8 cellular contexts compared by ENCODE assay signal in the genomic region with DNA sequence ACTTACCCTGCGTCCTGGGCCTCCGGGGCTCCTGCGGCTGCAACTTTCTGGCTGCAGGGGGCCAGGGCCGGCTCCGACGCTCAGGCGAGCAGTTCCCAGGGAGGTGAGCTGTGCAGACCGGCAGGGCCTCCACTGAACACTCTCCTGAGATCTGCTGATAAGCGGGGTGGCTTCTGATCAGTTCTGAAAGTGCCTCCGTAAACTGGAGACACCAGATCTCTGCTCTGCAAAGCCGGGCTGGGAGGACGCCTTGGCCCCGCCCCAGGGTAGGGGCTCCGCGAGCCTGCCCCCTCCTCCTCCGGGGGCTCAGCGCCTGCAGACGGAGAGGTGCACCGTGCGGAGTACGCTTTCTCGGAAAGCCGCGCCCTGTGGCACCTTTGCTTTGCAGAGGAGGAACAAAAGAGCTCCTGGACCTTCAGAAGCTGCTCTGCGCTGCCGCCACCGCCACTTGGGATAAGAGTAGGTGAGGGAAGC.
DNase-seq lines count a peak whose midpoint lies in the region; ATAC-seq and TF ChIP-seq lines count a peak whose summit lies in the region.

No MANE protein-coding gene starts in this region.

- H3K27ac Mint-ChIP-seq in CD8-positive, alpha-beta T cell: no peak overlapping the region
- peak overlapping the region; percentile 78 for H3K27ac Mint-ChIP-seq in endothelial cell (ENCODE audit: unreplicated experiment)
- H3K27ac Mint-ChIP-seq in natural killer cell treated with Interleukin-12 subunit alpha and Interleukin-12 subunit beta and Interleukin-15 and Interleukin-18, amount 100 ng/mL, for 72 hours: no peak overlapping the region

- intact Hi-C loops in CD8-positive, alpha-beta T cell (cut with DNase I, micrococcal nuclease): no loop called here

- H3K36me3 ChIP-seq in CD8-positive, alpha-beta T cell (ENCODE audit: insufficient read depth, low read length): no peaks in the 10 kb centered on the region

- no peak for TF ChIP-seq CTCF in CD8-positive, alpha-beta T cell (IDR thresholded peaks at IDR 0.05)
- TF ChIP-seq CTCF in endothelial cell (IDR thresholded peaks at IDR 0.05; ENCODE audit: unreplicated experiment): no peak

- peak overlapping the region; percentile 71 for H3K4me3 Mint-ChIP-seq in CD8-positive, alpha-beta T cell
- peak overlapping the region; percentile 92 for H3K4me3 Mint-ChIP-seq in endothelial cell (ENCODE audit: unreplicated experiment)
- H3K4me3 Mint-ChIP-seq in natural killer cell treated with Interleukin-12 subunit alpha and Interleukin-12 subunit beta and Interleukin-15 and Interleukin-18, amount 100 ng/mL, for 72 hours: no peak overlapping the region

- peak; percentile 65 for ATAC-seq in CD8-positive, alpha-beta T cell
- peak; percentile 36 to 50 for ATAC-seq in natural killer cell treated with Interleukin-12 subunit alpha and Interleukin-12 subunit beta and Interleukin-15 and Interleukin-18, amount 100 ng/mL, for 72 hours

- no peaks in the 10 kb centered on the region for H3K9me3 Mint-ChIP-seq in CD8-positive, alpha-beta T cell
- H3K9me3 Mint-ChIP-seq in endothelial cell (ENCODE audit: unreplicated experiment): no peaks in the 10 kb centered on the region
- H3K9me3 Mint-ChIP-seq in natural killer cell treated with Interleukin-12 subunit alpha and Interleukin-12 subunit beta and Interleukin-15 and Interleukin-18, amount 100 ng/mL, for 72 hours: no peaks in the 10 kb centered on the region

- no peaks in the 10 kb centered on the region for H3K27me3 Mint-ChIP-seq in CD8-positive, alpha-beta T cell (ENCODE audit: low read depth)
- no peaks in the 10 kb centered on the region for H3K27me3 Mint-ChIP-seq in endothelial cell (ENCODE audit: unreplicated experiment)
- H3K27me3 Mint-ChIP-seq in natural killer cell treated with Interleukin-12 subunit alpha and Interleukin-12 subunit beta and Interleukin-15 and Interleukin-18, amount 100 ng/mL, for 72 hours: no peaks in the 10 kb centered on the region

- H3K4me1 ChIP-seq in CD8-positive, alpha-beta T cell (ENCODE audit: insufficient read depth, low read length): peaks cover 6% of the 10 kb centered on the region

- peaks cover 3% of the 10 kb centered on the region for H3K4me1 Mint-ChIP-seq in CD8-positive, alpha-beta T cell (ENCODE audit: low read depth)
- peaks cover 12% of the 10 kb centered on the region for H3K4me1 Mint-ChIP-seq in endothelial cell (ENCODE audit: unreplicated experiment)
- H3K4me1 Mint-ChIP-seq in natural killer cell treated with Interleukin-12 subunit alpha and Interleukin-12 subunit beta and Interleukin-15 and Interleukin-18, amount 100 ng/mL, for 72 hours (ENCODE audit: low read depth in 2 of 2): peaks cover 0 to 3% of the 10 kb centered on the region in 2 donors

- no peaks in the 10 kb centered on the region for H3K27me3 ChIP-seq in CD8-positive, alpha-beta T cell (ENCODE audit: insufficient read depth, low read length)

- H3K9me3 ChIP-seq in CD8-positive, alpha-beta T cell (ENCODE audit: low read length): no peaks in the 10 kb centered on the region

- peak in 1 of 7 experiments; percentile 6 for DNase-seq in CD8-positive, alpha-beta T cell
- peak; percentile 66 to 80 for DNase-seq in NCI-H526 (lab: John Stamatoyannopoulos, UW)
- DNase-seq in endothelial cell (ENCODE audit: low spot score): peak; percentile 68
- DNase-seq in natural killer cell treated with Interleukin-12 subunit alpha and Interleukin-12 subunit beta and Interleukin-15 and Interleukin-18, amount 100 ng/mL, for 72 hours (ENCODE audit: low spot score): no peak
- no peak for DNase-seq in hippocampal formation (lab: John Stamatoyannopoulos, UW)
- no peak for DNase-seq in NCI-H1436 (lab: John Stamatoyannopoulos, UW)
- no peak for DNase-seq in COLO668 (lab: John Stamatoyannopoulos, UW; ENCODE audit: unreplicated experiment)
- DNase-seq in HT-29 (ENCODE audit: low spot score): no peak

- H3K27ac ChIP-seq in CD8-positive, alpha-beta T cell (ENCODE audit: low read depth, low read length): no peak overlapping the region

- CTCF ChIA-PET in CD8-positive, alpha-beta T cell (lab: Charles Lee): interaction anchor here (0.9 kb wide), 1 partner anchor 9 kb away, joined by 3 read pairs; no protein-coding TSS in a partner anchor

- H3K36me3 Mint-ChIP-seq in CD8-positive, alpha-beta T cell: peaks cover 14% of the 10 kb centered on the region
- H3K36me3 Mint-ChIP-seq in endothelial cell (ENCODE audit: low read depth, unreplicated experiment): peaks cover 5% of the 10 kb centered on the region
- H3K36me3 Mint-ChIP-seq in natural killer cell treated with Interleukin-12 subunit alpha and Interleukin-12 subunit beta and Interleukin-15 and Interleukin-18, amount 100 ng/mL, for 72 hours: no peaks in the 10 kb centered on the region

- no peak overlapping the region for H3K4me3 ChIP-seq in CD8-positive, alpha-beta T cell (ENCODE audit: low read depth, low read length)

- POLR2A ChIA-PET in CD8-positive, alpha-beta T cell (lab: Charles Lee): no interaction called here

Comparison
In these comparisons a context has a peak if more than half of its experiments do, and no peak if none do; other contexts are left out.
1. DNase-seq: peak in NCI-H526 (2 of 2) and endothelial cell (single experiment); none in natural killer cell treated with Interleukin-12 subunit alpha and Interleukin-12 subunit beta and Interleukin-15 and Interleukin-18, amount 100 ng/mL, for 72 hours (single experiment), hippocampal formation (0 of 2), NCI-H1436 (single experiment), COLO668 (single experiment) and HT-29 (single experiment).